Comparison of ENCODE assay signal across 10 cellular contexts in genomic region chr2:79717364-79718007, GRCh38.
DNase-seq lines count a peak whose midpoint lies in the region; ATAC-seq lines count a peak whose summit lies in the region.
"Had no signal": no experiment of that assay in that cellular context is flagged by ENCODE, and none has a peak within 500 bp of the region (broad histone marks: within the 10 kb centered on the region; RNA-seq: fewer than 3 reads in every experiment).

No MANE protein-coding gene starts in this region.

- ATAC-seq in HG03045 (IDR thresholded peaks at IDR 0.05; ENCODE audit: unreplicated experiment) (no peak), HG02840 (IDR thresholded peaks at IDR 0.05; ENCODE audit: low FRiP score, unreplicated experiment) (no peak)
- ATAC-seq: stimulated activated naive CD8-positive, alpha-beta T cell treated with anti-CD3 and anti-CD28 coated beads, Interleukin-15, Interleukin-2, amounts not matched to agents 100 U/mL and 50 U/mL, for 24 hours had no signal

- DNase-seq in H4 (ENCODE audit: low spot score) (peak; percentile 76), SW 1271 (lab: John Stamatoyannopoulos, UW) (peak; percentile 70 to 91), glomerular visceral epithelial cell (ENCODE audit: extremely low spot score) (peak; percentile 94), stromal cell of bone marrow (ENCODE audit: low read depth) (peak; percentile 51), NCI-H1694 treated with DMSO at 0.1 percent for 48 hours (lab: John Stamatoyannopoulos, UW) (no peak)
- DNase-seq: heart left ventricle; NCI-H526 treated with DMSO at 0.1 percent for 48 hours; stimulated activated naive CD8-positive, alpha-beta T cell treated with anti-CD3 and anti-CD28 coated beads, Interleukin-15, Interleukin-2, amounts not matched to agents 100 U/mL and 50 U/mL, for 24 hours had no signal
